In genomic region chr16:898216-898615, GRCh38 we compare ENCODE assay signal across 20 cellular contexts.
"Had no signal": no experiment of that assay in that cellular context is flagged by ENCODE, and none has a peak within 500 bp of the region (broad histone marks: within the 10 kb centered on the region; RNA-seq: fewer than 3 reads in every experiment).

No MANE protein-coding gene starts in this region.

- H3K27me3 ChIP-seq: colonic mucosa, pancreas, right lobe of liver had no signal

- H3K27ac ChIP-seq: colonic mucosa, pancreas, right lobe of liver, thoracic aorta had no signal

- H3K4me1 Mint-ChIP-seq: natural killer cell; stimulated activated memory B cell treated with anti-CD40 and anti-IgM and Interleukin-4, amounts not matched to agents 10 μg/mL and 1 μg/mL and 100 μg/mL, for 72 hours had no signal

- H3K36me3 Mint-ChIP-seq: natural killer cell had no signal

- H3K4me3 ChIP-seq: colonic mucosa, mucosa of descending colon, pancreas, right lobe of liver, thoracic aorta had no signal

- ATAC-seq: left lobe of liver; mucosa of descending colon; natural killer cell; right lobe of liver; stimulated activated memory B cell treated with anti-CD40 and anti-IgM and Interleukin-4, amounts not matched to agents 10 μg/mL and 1 μg/mL and 100 μg/mL, for 72 hours had no signal

- H3K9me3 ChIP-seq: colonic mucosa, mucosa of descending colon, pancreas, right lobe of liver, thoracic aorta had no signal

- H3K27me3 Mint-ChIP-seq: progenitor cell of endocrine pancreas; stimulated activated memory B cell treated with anti-CD40 and anti-IgM and Interleukin-4, amounts not matched to agents 10 μg/mL and 1 μg/mL and 100 μg/mL, for 72 hours; stimulated activated naive CD8-positive, alpha-beta T cell treated with anti-CD3 and anti-CD28 coated beads, Interleukin-15, Interleukin-2, amounts not matched to agents 100 ng/mL and 50 ng/mL, for 24 hours had no signal

- H3K9me3 Mint-ChIP-seq: natural killer cell; neural crest cell; stimulated activated memory B cell treated with anti-CD40 and anti-IgM and Interleukin-4, amounts not matched to agents 10 μg/mL and 1 μg/mL and 100 μg/mL, for 72 hours; stimulated activated naive CD8-positive, alpha-beta T cell treated with anti-CD3 and anti-CD28 coated beads, Interleukin-15, Interleukin-2, amounts not matched to agents 100 ng/mL and 50 ng/mL, for 24 hours had no signal

- H3K4me1 ChIP-seq: colonic mucosa, pancreas, right lobe of liver had no signal

- H3K4me3 Mint-ChIP-seq: natural killer cell; stimulated activated memory B cell treated with anti-CD40 and anti-IgM and Interleukin-4, amounts not matched to agents 10 μg/mL and 1 μg/mL and 100 μg/mL, for 72 hours; stimulated activated naive CD8-positive, alpha-beta T cell treated with anti-CD3 and anti-CD28 coated beads, Interleukin-15, Interleukin-2, amounts not matched to agents 100 ng/mL and 50 ng/mL, for 24 hours had no signal

- H3K36me3 ChIP-seq: colonic mucosa, pancreas, right lobe of liver, thoracic aorta had no signal

- H3K27ac Mint-ChIP-seq: natural killer cell; progenitor cell of endocrine pancreas; stimulated activated memory B cell treated with anti-CD40 and anti-IgM and Interleukin-4, amounts not matched to agents 10 μg/mL and 1 μg/mL and 100 μg/mL, for 72 hours; stimulated activated naive CD8-positive, alpha-beta T cell treated with anti-CD3 and anti-CD28 coated beads, Interleukin-15, Interleukin-2, amounts not matched to agents 100 ng/mL and 50 ng/mL, for 24 hours had no signal

- DNase-seq: cerebellar nuclear complex; colonic mucosa; dermis blood vessel endothelial cell; effector CD4-positive, alpha-beta T cell; foreskin melanocyte; hippocampal formation; mammary epithelial cell; natural killer cell; right lobe of liver; stimulated activated CD4-positive, alpha-beta T cell treated with anti-CD3 and anti-CD28 coated beads, Interleukin-4, amount 100 ng/mL, for 1 hour; stimulated activated CD8-positive, alpha-beta memory T cell treated with anti-CD3 and anti-CD28 coated beads, Interleukin-4, amount 100 ng/mL, for 48 hours; trophoblast cell had no signal
